In genomic region chr9:88044200-88044599, GRCh38 we compare ENCODE assay signal across 26 cellular contexts.
DNase-seq lines count a peak whose midpoint lies in the region; ATAC-seq, FAIRE-seq and TF ChIP-seq lines count a peak whose summit lies in the region.
"Had no signal": no experiment of that assay in that cellular context is flagged by ENCODE, and none has a peak within 500 bp of the region (broad histone marks: within the 10 kb centered on the region; RNA-seq: fewer than 3 reads in every experiment).

No MANE protein-coding gene starts in this region.

- no peak overlapping the region for H2BK5ac ChIP-seq in mesendoderm (ENCODE audit: low read length)

- in situ Hi-C loops in GM12878 (cut with MboI) (no loop called here), HAP-1 (cut with MboI; ENCODE audit: low sequenced_read_pairs) (no loop called here)

- H2BK120ac ChIP-seq in mesendoderm (ENCODE audit: low read depth, low read length) = no peak overlapping the region

- no peaks in the 10 kb centered on the region for H3K36me3 ChIP-seq in GM12878 (ENCODE audit: control insufficient read depth in 2 of 2, insufficient read depth in 2 of 2, low read length in 1 of 2)
- no peaks in the 10 kb centered on the region for H3K36me3 ChIP-seq in mesendoderm (ENCODE audit: control insufficient read depth, insufficient read depth, low read length)
- no peaks in the 10 kb centered on the region for H3K36me3 ChIP-seq in HAP-1 (replicated peaks)
- H3K36me3 ChIP-seq in testis (ENCODE audit: low read depth, missing control alignments) = no peaks in the 10 kb centered on the region
- H3K36me3 ChIP-seq: SJSA1 had no signal

- H4K5ac ChIP-seq in mesendoderm (ENCODE audit: low read length) = no peak overlapping the region

- intact Hi-C loops in GM12878 (cut with micrococcal nuclease; ENCODE audit: unreplicated experiment) = no loop called here
- intact Hi-C loops in testis (cut with DNase I; ENCODE audit: low total_unique reads) = no loop called here

- CTCF ChIA-PET in GM12878 (lab: Yijun Ruan, JAX) = no interaction called here

- no peak for TF ChIP-seq CTCF in GM12878 (IDR thresholded peaks at IDR 0.05 in 2 of 3, conservative IDR thresholded peaks at IDR 0.05 in 1 of 3; ENCODE audit: control insufficient read depth in 2 of 3, extremely low read depth in 1 of 3, insufficient read depth in 1 of 3, low read depth in 3 of 3, low read length in 3 of 3)
- no peak for TF ChIP-seq CTCF in testis (IDR thresholded peaks at IDR 0.05)

- no peak for TF ChIP-seq EP300 in GM12878 (IDR thresholded peaks at IDR 0.05; ENCODE audit: borderline replicate concordance in 1 of 2, control insufficient read depth in 1 of 2, low read depth in 2 of 2, low read length in 2 of 2)

- WGBS in GM12878 (ENCODE audit: insufficient coverage, insufficient replicate concordance, low lambda C conversion rate, missing lambda C conversion rate) = 38% methylated on average over 3 of the region's 3 CpGs
- no CpG with 5 or more reads among the region's 3 CpGs for WGBS in mesendoderm (ENCODE audit: extremely low coverage, insufficient coverage, low lambda C conversion rate)
- WGBS in testis, 2 donors = 98 to 100% methylated on average over 1 to 3 of the region's 3 CpGs

- no peak overlapping the region for H3K9ac ChIP-seq in GM12878 (ENCODE audit: control insufficient read depth, insufficient read depth, low read length)
- H3K9ac ChIP-seq in mesendoderm (ENCODE audit: low read length) = no peak overlapping the region
- H3K9ac ChIP-seq: KMS-11 had no signal

- no peaks in the 10 kb centered on the region for H3K79me2 ChIP-seq in GM12878 (ENCODE audit: control insufficient read depth, insufficient read depth, low read length)
- H3K79me2 ChIP-seq in mesendoderm (ENCODE audit: control insufficient read depth, insufficient read depth, low read length) = no peaks in the 10 kb centered on the region

- H4K20me1 ChIP-seq in GM12878 (ENCODE audit: control insufficient read depth, insufficient read depth) = no peaks in the 10 kb centered on the region

- H3K4me3 ChIP-seq in GM12878 (no peak overlapping the region), mesendoderm (ENCODE audit: low read length) (peak overlapping the region; percentile 12), HAP-1 (no peak overlapping the region), testis (no peak overlapping the region)
- H3K4me3 ChIP-seq: SJSA1 had no signal

- no peak for TF ChIP-seq RAD21 in GM12878 (IDR thresholded peaks at IDR 0.05; ENCODE audit: insufficient read depth, low read depth, low read length)

- H2BK15ac ChIP-seq in mesendoderm (replicated peaks; ENCODE audit: low read depth) = no peak overlapping the region

- no peak for FAIRE-seq in GM12878 (lab: Jason Lieb, UNC)
- FAIRE-seq: GM12892, GM19239 had no signal

- H3K27ac ChIP-seq in GM12878 (ENCODE audit: control insufficient read depth, insufficient read depth) (no peak overlapping the region), mesendoderm (ENCODE audit: low read depth, low read length) (no peak overlapping the region), testis (no peak overlapping the region)
- H3K27ac ChIP-seq: C4-2B, KMS-11, SJSA1 had no signal

- ATAC-seq in GM12878 = no peak
- ATAC-seq: CD8-positive, alpha-beta T cell had no signal

- no peaks in the 10 kb centered on the region for H3K27me3 ChIP-seq in GM12878 (replicated peaks in 1 of 2; ENCODE audit: control insufficient read depth in 2 of 2, insufficient read depth in 2 of 2, low read length in 1 of 2)
- H3K27me3 ChIP-seq in mesendoderm (ENCODE audit: insufficient read depth, low read length, poor library complexity) = no peaks in the 10 kb centered on the region
- H3K27me3 ChIP-seq in HAP-1 (ENCODE audit: low read depth) = no peaks in the 10 kb centered on the region
- no peaks in the 10 kb centered on the region for H3K27me3 ChIP-seq in testis
- H3K27me3 ChIP-seq: SJSA1 had no signal

- H3K9me3 ChIP-seq in GM12878 (replicated peaks; ENCODE audit: control insufficient read depth, insufficient read depth, low read length) (no peaks in the 10 kb centered on the region; the same call in 2 of the 3 replicates), HAP-1 (no peaks in the 10 kb centered on the region), testis (no peaks in the 10 kb centered on the region)

- no peak overlapping the region for H2AFZ ChIP-seq in GM12878 (ENCODE audit: control insufficient read depth, low read depth, low read length)

- SMC1A ChIA-PET in GM12878 (lab: Charles Lee; ENCODE audit: uncharacterized antibody, unreplicated experiment) = no interaction called here

- H3K4me2 ChIP-seq in GM12878 (ENCODE audit: control insufficient read depth, insufficient read depth) (no peak overlapping the region), mesendoderm (ENCODE audit: low read length) (no peak overlapping the region)
- H3K4me2 ChIP-seq: KMS-11 had no signal

- H3K4me1 ChIP-seq in GM12878 (ENCODE audit: control insufficient read depth, insufficient read depth, low read length) = no peaks in the 10 kb centered on the region
- no peaks in the 10 kb centered on the region for H3K4me1 ChIP-seq in mesendoderm (ENCODE audit: control insufficient read depth, low read depth, low read length)
- no peaks in the 10 kb centered on the region for H3K4me1 ChIP-seq in HAP-1
- no peaks in the 10 kb centered on the region for H3K4me1 ChIP-seq in testis
- H3K4me1 ChIP-seq: SJSA1 had no signal

- H3K18ac ChIP-seq in mesendoderm (ENCODE audit: low read length) = no peak overlapping the region

- H3K79me1 ChIP-seq in mesendoderm (ENCODE audit: low read length) = no peaks in the 10 kb centered on the region

- DNase-seq in M059J (ENCODE audit: low read depth) = peak; percentile 25
- no peak for DNase-seq in GM12878 (ENCODE audit: low read depth, low spot score)
- DNase-seq in mesendoderm = peak; percentile 16
- DNase-seq in HuH-7 (ENCODE audit: low spot score) = no peak
- no peak for DNase-seq in T-helper 2 cell
- no peak for DNase-seq in HAP-1 (ENCODE audit: low spot score in 2 of 2)
- DNase-seq in testis = no peak
- DNase-seq: CD8-positive, alpha-beta T cell; DMS 273 treated with DMSO at 0.1 percent for 48 hours; DMS79; EL; GF-D8; H7; NCI-H1048; NCI-H1417; NCI-H1694; NCI-H2029 treated with DMSO at 0.1 percent for 48 hours; NCI-H446 treated with DMSO at 0.1 percent for 48 hours; NCI-H526 treated with DMSO at 0.1 percent for 48 hours; Right ventricle myocardium superior; RPMI8226 had no signal

- no peak for TF ChIP-seq POLR2A in GM12878 (IDR thresholded peaks at IDR 0.05; ENCODE audit: low read depth, low read length)
- no peak for TF ChIP-seq POLR2A in testis (IDR thresholded peaks at IDR 0.05)

- H3K23ac ChIP-seq in mesendoderm (ENCODE audit: low read length) = no peak overlapping the region

- H3K4ac ChIP-seq in mesendoderm (ENCODE audit: low read depth, low read length) = no peak overlapping the region

- RAD21 ChIA-PET in GM12878 (lab: Charles Lee; ENCODE audit: unreplicated experiment) = no interaction called here

- no peak overlapping the region for H2AK5ac ChIP-seq in mesendoderm (ENCODE audit: low read length)

- POLR2A ChIA-PET in GM12878 (lab: Charles Lee) = no interaction called here

- H4K8ac ChIP-seq in mesendoderm (ENCODE audit: low read depth, low read length) = no peak overlapping the region

- BruUV-seq in GM12878 (replicated peaks; lab: Mats Ljungman, UMichigan) = no TSS peak

- H3K56ac ChIP-seq in mesendoderm (ENCODE audit: low read length) = no peak overlapping the region

TF ChIP-seq in GM12878, 131 proteins besides CTCF, POLR2A, EP300 and RAD21:
- TF ChIP-seq CBX5 (IDR thresholded peaks at IDR 0.05; ENCODE audit: low read depth) (peak; percentile 76; the same call in 1 of the 2 replicates), BACH1 (IDR thresholded peaks at IDR 0.05; ENCODE audit: borderline replicate concordance) (no peak), BCLAF1 (IDR thresholded peaks at IDR 0.05) (no peak)

Comparison
In these comparisons a context has a peak if more than half of its experiments do, and no peak if none do; other contexts are left out.
1. DNase-seq: peak in M059J (single experiment) and mesendoderm (single experiment); none in GM12878 (single experiment), HuH-7 (single experiment), T-helper 2 cell (0 of 5), HAP-1 (0 of 2) and testis (single experiment).